In genomic region chr6:125197795-125198269, GRCh38 we compare ENCODE assay signal across 9 cellular contexts. TPM values are rescaled to one million over a fixed set of nuclear protein-coding genes. Genes with fewer than 3 reads are reported as not detected.
DNase-seq lines count a peak whose midpoint lies in the region; ATAC-seq, FAIRE-seq and TF ChIP-seq lines count a peak whose summit lies in the region.
"Had no signal": no experiment of that assay in that cellular context is flagged by ENCODE, and none has a peak within 500 bp of the region (broad histone marks: within the 10 kb centered on the region; RNA-seq: fewer than 3 reads in every experiment).

No MANE protein-coding gene starts in this region.

- DNase-seq in Ammon's horn (ENCODE audit: low spot score) (peak; percentile 39), NCI-H2227 treated with DMSO at 0.1 percent for 48 hours (lab: John Stamatoyannopoulos, UW) (peak; percentile 64), esophagus squamous epithelium (lab: John Stamatoyannopoulos, UW) (no peak), nephron progenitor cell (peak; percentile 28), NCI-H774 (lab: John Stamatoyannopoulos, UW) (no peak), urothelium cell line (ENCODE audit: low spot score) (no peak)
- DNase-seq: NCI-H187 had no signal

- H3K27me3 Mint-ChIP-seq in nephron progenitor cell (ENCODE audit: low read depth, poor library complexity) = peaks cover 2% of the 10 kb centered on the region

- H3K36me3 Mint-ChIP-seq in nephron progenitor cell (ENCODE audit: low read depth) = no peaks in the 10 kb centered on the region

- H3K27ac Mint-ChIP-seq in nephron progenitor cell = peak overlapping the region; percentile 89

- 11 to 30% methylated on average over 3 of the region's 3 CpGs for WGBS in esophagus squamous epithelium, 2 donors

- peak overlapping the region; percentile 68 to 87 (median 82) for H3K27ac ChIP-seq in esophagus squamous epithelium

- H3K4me1 Mint-ChIP-seq in nephron progenitor cell = peaks cover 37% of the 10 kb centered on the region

- no peak for TF ChIP-seq CTCF in esophagus squamous epithelium (IDR thresholded peaks at IDR 0.05)
- no peak for TF ChIP-seq CTCF in nephron progenitor cell (IDR thresholded peaks at IDR 0.05)

- no peak for TF ChIP-seq POLR2A in esophagus squamous epithelium (IDR thresholded peaks at IDR 0.05)

- H3K9me3 ChIP-seq in esophagus squamous epithelium = no peaks in the 10 kb centered on the region

- H3K4me1 ChIP-seq in esophagus squamous epithelium = peaks cover 34 to 100% (median 76%) of the 10 kb centered on the region in 3 donors

- H3K4me3 Mint-ChIP-seq in nephron progenitor cell = no peak overlapping the region

- H3K9me3 Mint-ChIP-seq in nephron progenitor cell = no peaks in the 10 kb centered on the region

- ATAC-seq in HG03045 (IDR thresholded peaks at IDR 0.05; ENCODE audit: unreplicated experiment) (no peak), GM19328 (IDR thresholded peaks at IDR 0.05; ENCODE audit: unreplicated experiment) (no peak)

- no peaks in the 10 kb centered on the region for H3K36me3 ChIP-seq in esophagus squamous epithelium

- H3K27me3 ChIP-seq in esophagus squamous epithelium = no peaks in the 10 kb centered on the region

- intact Hi-C loops in esophagus squamous epithelium (cut with DNase I) = no loop called here

- H3K4me3 ChIP-seq in esophagus squamous epithelium = no peak overlapping the region

- no peak for FAIRE-seq in urothelium cell line (lab: Jason Lieb, UNC)

RNA-seq across cellular contexts. Expression of gene TPD52L1, which starts 44.3 kb away (rescaled TPM):
- total RNA-seq in esophagus squamous epithelium = 100 to 1,000 TPM; 202 to 409 (median 275) TPM

Comparison
In these comparisons a context has a peak if more than half of its experiments do, and no peak if none do; other contexts are left out.
1. DNase-seq: peak in Ammon's horn (single experiment), NCI-H2227 treated with DMSO at 0.1 percent for 48 hours (single experiment) and nephron progenitor cell (single experiment); none in esophagus squamous epithelium (single experiment), NCI-H774 (single experiment) and urothelium cell line (single experiment).